ENCODE assay signal across 8 cellular contexts in the genomic region with DNA sequence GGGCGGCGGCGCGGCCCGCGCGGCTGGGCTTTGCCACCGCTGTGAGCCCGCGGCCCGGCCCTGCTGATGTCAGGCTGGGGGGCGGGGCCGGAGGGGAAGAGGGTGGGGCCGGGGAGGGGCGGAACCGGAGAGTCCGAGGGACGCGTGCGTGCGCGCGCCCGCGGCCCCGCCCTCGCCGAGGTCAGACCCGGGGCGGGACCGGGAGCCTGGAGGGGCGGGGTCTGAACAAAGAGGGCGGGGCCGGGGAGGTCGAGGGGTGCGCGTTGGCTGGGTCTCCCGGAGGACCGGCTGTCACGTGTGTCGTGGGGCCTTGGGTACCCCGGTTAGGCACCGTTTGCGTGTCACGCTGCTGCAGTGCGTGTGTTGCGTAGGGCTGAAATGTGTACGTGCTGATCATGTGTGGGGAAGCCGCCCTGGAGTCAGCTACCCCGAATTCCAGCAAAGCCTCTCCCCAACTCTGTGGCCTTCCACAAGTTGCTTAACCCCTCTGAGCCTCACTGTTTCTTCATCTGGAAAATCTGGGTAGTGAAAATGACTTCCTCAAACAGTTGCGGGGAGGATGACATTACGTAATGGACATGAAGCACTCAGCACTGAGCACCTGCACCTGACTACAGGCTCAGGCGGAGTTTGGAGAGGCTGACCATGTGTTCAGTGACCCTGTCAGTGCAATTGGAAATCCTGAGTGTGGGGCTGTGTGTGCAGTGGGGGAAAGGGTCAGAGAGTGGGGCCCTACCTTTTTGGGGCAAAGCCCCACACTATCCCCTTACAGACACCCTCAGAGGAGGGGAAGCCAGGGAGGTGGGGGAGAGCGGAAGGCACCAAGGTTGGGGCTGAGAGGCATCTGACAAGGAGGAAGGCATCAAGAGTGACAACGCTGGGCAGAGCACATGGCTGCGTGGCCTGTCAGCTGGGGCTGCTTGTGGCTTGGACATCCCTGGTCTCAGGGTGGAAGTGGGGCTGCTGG. TPM values are rescaled to one million over a fixed set of nuclear protein-coding genes. Genes with fewer than 3 reads are reported as not detected.
DNase-seq lines count a peak whose midpoint lies in the region; ATAC-seq, FAIRE-seq and TF ChIP-seq lines count a peak whose summit lies in the region.

RALGDS (minus strand) TSS at position 41 of the 967 bp plus-strand sequence. CDS start 86 bp downstream, outside the sequence.

- in situ Hi-C loops in SK-MEL-5 (cut with HindIII; ENCODE audit: low pct_unique_long_range_greater_than_20kb, low sequenced_read_pairs): no loop called here

- H3K4me1 ChIP-seq in DND-41 (ENCODE audit: insufficient read depth, low read length): peaks cover 26% of the 10 kb centered on the region
- peaks cover 44% of the 10 kb centered on the region for H3K4me1 ChIP-seq in neuron (ENCODE audit: insufficient read depth, low read length)

- no peaks in the 10 kb centered on the region; the same call in 1 of the 2 replicates for H3K36me3 ChIP-seq in DND-41 (ENCODE audit: insufficient read depth, low read length)
- peaks cover 2% of the 10 kb centered on the region; the same call in 1 of the 2 replicates for H3K36me3 ChIP-seq in MG63
- H3K36me3 ChIP-seq in neuron (ENCODE audit: insufficient read depth, low read length): no peaks in the 10 kb centered on the region

- ATAC-seq in DND-41 (ENCODE audit: insufficient read depth, low read depth): peak; percentile 83

- FAIRE-seq in H54 (lab: Jason Lieb, UNC): no peak

- no peak for TF ChIP-seq POLR2A in H54 (IDR thresholded peaks at IDR 0.05; ENCODE audit: low read depth, low read length)

- H4K20me1 ChIP-seq in DND-41 (ENCODE audit: insufficient read depth, low read length): peaks cover 58% of the 10 kb centered on the region

- H3K9me3 ChIP-seq in DND-41 (ENCODE audit: insufficient read depth, low read length, severe bottlenecking) (no peaks in the 10 kb centered on the region), MG63 (no peaks in the 10 kb centered on the region), neuron (ENCODE audit: low read length) (no peaks in the 10 kb centered on the region)

- H3K4me3 ChIP-seq in DND-41 (ENCODE audit: low read depth in 1 of 2, low read length in 2 of 2) (peak within 1 kb of the TSS; percentile 37 to 64; a peak in 3 of 4 replicates), MG63 (peak within 1 kb of the TSS; percentile 63), neuron (ENCODE audit: low read length) (peak within 1 kb of the TSS; percentile 63)

- DNase-seq in DND-41: peak; percentile 83
- DNase-seq in H54 (ENCODE audit: insufficient read length, low spot score): peak; percentile 97
- DNase-seq in MG63: peak; percentile 84
- peak; percentile 83 for DNase-seq in SK-MEL-5 (ENCODE audit: low read depth, low spot score)
- DNase-seq in activated naive CD4-positive, alpha-beta T cell (lab: John Stamatoyannopoulos, UW): peak; percentile 76 to 91 (median 83)
- DNase-seq in foreskin melanocyte: peak; percentile 59
- peak; percentile 70 for DNase-seq in stromal cell of bone marrow (ENCODE audit: low read depth)

- no peaks in the 10 kb centered on the region for H3K27me3 ChIP-seq in DND-41 (ENCODE audit: insufficient read depth, low read length, poor library complexity)
- no peaks in the 10 kb centered on the region for H3K27me3 ChIP-seq in MG63
- no peaks in the 10 kb centered on the region for H3K27me3 ChIP-seq in neuron (ENCODE audit: insufficient read depth, low read length)

- peak within 1 kb of the TSS; percentile 67 for H3K9ac ChIP-seq in DND-41 (ENCODE audit: low read depth, low read length)

- H3K4me2 ChIP-seq in DND-41 (ENCODE audit: insufficient read depth, low read length): peak within 1 kb of the TSS; percentile 91

- H2AFZ ChIP-seq in DND-41 (ENCODE audit: low read depth, low read length): peak within 1 kb of the TSS; percentile 62; the same call in 1 of the 2 replicates
- no peak within 1 kb of the TSS for H2AFZ ChIP-seq in neuron (ENCODE audit: low read depth, low read length)

- peaks cover 39% of the 10 kb centered on the region for H3K79me2 ChIP-seq in DND-41 (ENCODE audit: insufficient read depth, low read length)

- H3K27ac ChIP-seq in DND-41 (ENCODE audit: low read length): peak within 1 kb of the TSS; percentile 32

- TF ChIP-seq CTCF in DND-41 (IDR thresholded peaks at IDR 0.05; ENCODE audit: borderline replicate concordance, extremely low read depth, low read length, poor library complexity, severe bottlenecking): no peak

RNA-seq across cellular contexts. Expression of gene RALGDS, which starts in this region (rescaled TPM):
- 21.4 and 22.8 TPM in 2 replicates for total RNA-seq in MG63 (2014; rRNA removed; shearing (Covaris generic); ENCODE audit: low replicate concordance)
- total RNA-seq in SK-MEL-5 (2014; rRNA removed; shearing (Covaris generic)): 22.4 and 26.6 TPM in 2 replicates
- polyA plus RNA-seq in SK-MEL-5 (2015; cell fraction: cytosol; rRNA removed): 29.7 and 39.0 TPM in 2 replicates
- polyA plus RNA-seq in SK-MEL-5 (2015; cell fraction: nucleus; rRNA removed): 108 and 113 TPM in 2 replicates

Comparison
In these comparisons a context has a peak if more than half of its experiments do, and no peak if none do; other contexts are left out.
1. Peak in every context shown above with its lines: DNase-seq, ATAC-seq, H3K4me3 ChIP-seq and H3K27ac ChIP-seq.